Comparison of ENCODE assay signal across 28 cellular contexts in the genomic region with DNA sequence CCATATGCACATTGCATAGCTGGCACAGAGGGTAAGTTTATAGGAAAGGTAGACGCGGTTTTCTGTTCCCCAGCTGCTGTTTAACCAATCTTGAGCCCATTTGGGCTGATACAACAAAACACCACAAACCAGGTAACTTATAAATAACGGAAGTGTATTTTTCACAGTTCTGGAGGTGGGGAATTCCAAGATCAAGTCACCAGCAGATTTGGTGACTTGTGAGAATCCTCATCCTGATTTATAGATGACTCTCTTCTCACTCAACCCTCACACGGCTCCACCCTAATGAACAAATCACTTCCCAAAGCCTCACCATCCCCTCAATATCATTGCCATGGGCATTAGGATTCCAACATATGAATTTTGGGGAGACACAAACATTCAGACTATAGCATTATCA.
"Had no signal": no experiment of that assay in that cellular context is flagged by ENCODE, and none has a peak within 500 bp of the region (broad histone marks: within the 10 kb centered on the region; RNA-seq: fewer than 3 reads in every experiment).

No MANE protein-coding gene starts in this region.

- H3K36me3 ChIP-seq: brain microvascular endothelial cell, esophagus muscularis mucosa, gastroesophageal sphincter, WERI-Rb-1 had no signal

- H3K9me3 ChIP-seq: esophagus muscularis mucosa, gastroesophageal sphincter had no signal

- DNase-seq: activated B cell treated with CpG ODN at 0.5 μM for 24 hours; activated CD4-positive, alpha-beta T cell treated with anti-CD3 and anti-CD28 coated beads for 48 hours; activated CD4-positive, alpha-beta T cell treated with anti-CD3 and anti-CD28 coated beads, Interleukin-2, amount 50 U/mL, for 1 hour; activated CD4-positive, alpha-beta T cell treated with anti-CD3 and anti-CD28 coated beads, Interleukin-2, amount 50 U/mL, for 48 hours; activated CD8-positive, alpha-beta memory T cell treated with anti-CD3 and anti-CD28 coated beads for 24 hours; activated CD8-positive, alpha-beta T cell treated with anti-CD3 and anti-CD28 coated beads for 36 hours; activated effector memory CD4-positive, alpha-beta T cell treated with Interleukin-2 at 50 U/mL for 16 hours; activated gamma-delta T cell treated with Interleukin-2 at 50 U/mL for 16 hours; activated naive CD4-positive, alpha-beta T cell treated with anti-CD3 and anti-CD28 coated beads, Interleukin-2, amount 50 U/mL, for 16 hours; activated naive CD4-positive, alpha-beta T cell treated with Interleukin-2 at 50 U/mL for 16 hours; activated T-cell treated with anti-CD3 and anti-CD28 coated beads, Interleukin-2, amount 50 U/mL, for 4 hours; amniotic stem cell; anterior cingulate cortex; brain microvascular endothelial cell; dorsolateral prefrontal cortex; effector memory CD4-positive, alpha-beta T cell; endodermal cell; erythroblast; foreskin melanocyte; T-helper 1 cell; T-helper 17 cell; T1000; WERI-Rb-1 had no signal

- H3K4me3 ChIP-seq: coronary artery, dorsolateral prefrontal cortex, esophagus muscularis mucosa, gastroesophageal sphincter had no signal

- H3K4me1 ChIP-seq: esophagus muscularis mucosa, gastroesophageal sphincter had no signal

- H3K27me3 ChIP-seq: brain microvascular endothelial cell, esophagus muscularis mucosa, gastroesophageal sphincter had no signal

- ATAC-seq: activated CD4-positive, CD25-positive, alpha-beta regulatory T cell treated with anti-CD3 and anti-CD28 coated beads, Interleukin-2, amount 50 U/mL, for 24 hours; activated CD8-positive, alpha-beta T cell treated with anti-CD3 and anti-CD28 coated beads for 36 hours; activated T-cell treated with anti-CD3 and anti-CD28 coated beads, Interleukin-2, amount 50 U/mL, for 4 hours; activated T-helper 17 cell treated with anti-CD3 and anti-CD28 coated beads, Interleukin-2, amount 50 U/mL, for 72 hours; gastroesophageal sphincter; T-helper 17 cell had no signal

- H3K27ac ChIP-seq: brain microvascular endothelial cell, coronary artery, dorsolateral prefrontal cortex, esophagus muscularis mucosa, gastroesophageal sphincter, WERI-Rb-1 had no signal
